Comparison of ENCODE assay signal across 19 cellular contexts in genomic region chr3:196175116-196175625, GRCh38. TPM values are rescaled to one million over a fixed set of nuclear protein-coding genes. Genes with fewer than 3 reads are reported as not detected.
DNase-seq lines count a peak whose midpoint lies in the region; ATAC-seq and TF ChIP-seq lines count a peak whose summit lies in the region.
"Had no signal": no experiment of that assay in that cellular context is flagged by ENCODE, and none has a peak within 500 bp of the region (broad histone marks: within the 10 kb centered on the region; RNA-seq: fewer than 3 reads in every experiment).

No MANE protein-coding gene starts in this region.

- H3K27ac ChIP-seq in SJCRH30: peak overlapping the region; percentile 52
- H3K27ac ChIP-seq in aorta (ENCODE audit: low read depth in 1 of 2, low read length in 2 of 2): no peak overlapping the region
- H3K27ac ChIP-seq: A549, C4-2B, HL-60 had no signal

- H3F3A ChIP-seq in Loucy (ENCODE audit: low read depth): peaks cover 17% of the 10 kb centered on the region

- no peak overlapping the region for H3K4me2 ChIP-seq in Loucy (ENCODE audit: low read depth, low read length, poor library complexity, severe bottlenecking)
- H3K4me2 ChIP-seq: A549 had no signal

- intact Hi-C loops in posterior vena cava (cut with DNase I) (loop anchor here in 1 of 2 donors (10.0 kb wide), 1 partner anchor 640 kb away; no protein-coding TSS in a partner anchor), aorta (cut with DNase I) (no loop called here)

- H4K20me1 ChIP-seq in Loucy (ENCODE audit: insufficient read depth, low read length, poor library complexity, severe bottlenecking): no peaks in the 10 kb centered on the region

- H2AFZ ChIP-seq in Loucy (ENCODE audit: low read length): 0 out of 2 replicates have a peak overlapping the region, but pooled peaks have one; percentile 55

- H3K9me2 ChIP-seq in Loucy (replicated peaks; ENCODE audit: low read depth, low read length): no peaks in the 10 kb centered on the region

- ATAC-seq in aorta (ENCODE audit: low FRiP score): no peak

- 71 to 74% methylated on average over 19 of the region's 19 CpGs for WGBS in aorta, 2 donors

- peaks cover 10% of the 10 kb centered on the region for H3K79me2 ChIP-seq in Loucy (ENCODE audit: insufficient read depth, low read length)

- H3K4me3 ChIP-seq in Loucy (ENCODE audit: low read length, poor library complexity, severe bottlenecking) (no peak overlapping the region), SJCRH30 (no peak overlapping the region), aorta (ENCODE audit: low read length in 2 of 2) (no peak overlapping the region)
- H3K4me3 ChIP-seq: A549 had no signal

- H3K9ac ChIP-seq in Loucy (ENCODE audit: low read depth, low read length, poor library complexity, severe bottlenecking): peak overlapping the region; percentile 20

- no peak for TF ChIP-seq CTCF in Loucy (conservative IDR thresholded peaks at IDR 0.05; ENCODE audit: low read length)

- peaks cover 37% of the 10 kb centered on the region for H3K4me1 ChIP-seq in Loucy (ENCODE audit: insufficient read depth, low read length, poor library complexity, severe bottlenecking)
- peaks cover 12% of the 10 kb centered on the region for H3K4me1 ChIP-seq in SJCRH30
- no peaks in the 10 kb centered on the region for H3K4me1 ChIP-seq in aorta (ENCODE audit: control insufficient read depth in 1 of 2, insufficient read depth in 2 of 2, low read length in 2 of 2)
- H3K4me1 ChIP-seq: A549, BE2C had no signal

- H3K27me3 ChIP-seq in Loucy (ENCODE audit: insufficient read depth, low read length, poor library complexity, severe bottlenecking) (no peaks in the 10 kb centered on the region), SJCRH30 (no peaks in the 10 kb centered on the region), aorta (ENCODE audit: control insufficient read depth in 1 of 2, insufficient read depth in 2 of 2, low read length in 1 of 2) (no peaks in the 10 kb centered on the region)
- H3K27me3 ChIP-seq: BE2C had no signal

- no peaks in the 10 kb centered on the region for H3K36me3 ChIP-seq in Loucy (ENCODE audit: insufficient read depth, low read length)
- H3K36me3 ChIP-seq in SJCRH30: no peaks in the 10 kb centered on the region
- no peaks in the 10 kb centered on the region for H3K36me3 ChIP-seq in aorta (ENCODE audit: control insufficient read depth in 1 of 2, insufficient read depth in 2 of 2, low read length in 1 of 2)
- H3K36me3 ChIP-seq: BE2C had no signal

- H3K9me3 ChIP-seq in Loucy (ENCODE audit: insufficient read depth, low read depth, low read length): no peaks in the 10 kb centered on the region
- H3K9me3 ChIP-seq in SJCRH30 (replicated peaks): no peaks in the 10 kb centered on the region
- H3K9me3 ChIP-seq in aorta (ENCODE audit: control insufficient read depth, low read length): no peaks in the 10 kb centered on the region
- H3K9me3 ChIP-seq: A549, BE2C had no signal

- DNase-seq in SJCRH30 (no peak), posterior vena cava (ENCODE audit: low spot score) (peak; percentile 58), aorta (peak; percentile 33 to 46), NCI-H1694 treated with DMSO at 0.1 percent for 48 hours (lab: John Stamatoyannopoulos, UW) (no peak), putamen (ENCODE audit: low spot score) (no peak)
- DNase-seq: BE2C; CD4-positive, alpha-beta memory T cell; COR-L47; DMS153; DMS79 treated with DMSO at 0.1 percent for 48 hours; EL; GOT3; HCEC 1CT; HFFc6 had no signal

RNA-seq across cellular contexts. Expression of gene ZDHHC19, which starts 36.0 kb away (rescaled TPM):
- not detected in 2 replicates for total RNA-seq in SJCRH30 (2014; rRNA removed; shearing (Covaris generic))
- total RNA-seq in posterior vena cava (1 to 10 TPM in 1 of 2 donors, under 1 TPM in 1; 0.52 to 2.1 TPM), aorta (under 1 TPM; 0.72 to 0.97 TPM)
- polyA plus RNA-seq in aorta: not detected
- total RNA-seq: CD4-positive, alpha-beta memory T cell; HFFc6 had no signal
- polyA plus RNA-seq: AG04450; CD4-positive, alpha-beta memory T cell had no signal

RNA-seq across cellular contexts. Expression of gene SLC51A, which starts 41.2 kb away (rescaled TPM):
- total RNA-seq in SJCRH30 (2014; rRNA removed; shearing (Covaris generic)): not detected in 2 replicates
- not detected for total RNA-seq in posterior vena cava
- total RNA-seq in aorta: under 1 TPM in 1 of 2 donors, not detected in 1; 0.49 TPM
- polyA plus RNA-seq in aorta: 10 to 100 TPM in 1 of 2 donors, not detected in 1; 10.6 TPM
- total RNA-seq: CD4-positive, alpha-beta memory T cell; HFFc6 had no signal
- polyA plus RNA-seq: A549, AG04450 had no signal

Comparison
In these comparisons a context has a peak if more than half of its experiments do, and no peak if none do; other contexts are left out.
1. DNase-seq: peak in posterior vena cava (single experiment) and aorta (2 of 2); none in SJCRH30 (0 of 2), NCI-H1694 treated with DMSO at 0.1 percent for 48 hours (single experiment) and putamen (single experiment).